8 cellular contexts compared by ENCODE assay signal in the genomic region with DNA sequence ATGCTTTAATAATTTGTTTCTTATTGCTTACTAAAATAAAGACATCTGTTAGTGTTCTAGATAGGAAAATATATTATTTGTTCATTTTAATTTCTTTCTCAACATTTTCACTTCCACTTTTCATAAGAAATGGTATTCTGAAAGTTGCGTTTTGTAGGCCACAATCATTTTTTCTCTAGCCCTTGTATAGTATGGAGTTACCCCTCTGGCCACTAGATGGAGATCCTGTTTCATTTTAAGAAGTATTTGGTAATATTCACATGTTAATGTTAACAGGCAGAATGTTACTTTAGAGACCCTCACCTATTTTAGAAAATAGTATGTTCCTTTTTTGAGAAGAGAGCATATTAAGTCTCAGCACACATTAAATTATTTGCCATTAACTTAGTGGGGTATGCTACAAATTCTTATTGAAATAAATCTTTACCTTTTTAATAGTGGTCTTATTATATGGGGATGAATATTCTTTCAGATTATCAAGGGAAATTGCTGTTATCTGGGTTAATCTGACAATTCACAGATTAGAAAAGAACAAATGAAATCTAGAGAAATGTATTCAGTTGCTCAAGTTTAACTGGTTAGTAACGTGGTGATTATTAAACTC.
A peak's percentile ranks its signal among the peaks of the same experiment; 100 is the strongest.
DNase-seq lines count a peak whose midpoint lies in the region; ATAC-seq and TF ChIP-seq lines count a peak whose summit lies in the region.

No MANE protein-coding gene starts in this region.

- TF ChIP-seq CTCF in A673 (conservative IDR thresholded peaks at IDR 0.05; ENCODE audit: low read depth, low read length) (peak; percentile 81), GM12864 (IDR thresholded peaks at IDR 0.05; ENCODE audit: low read depth, low read length, missing control alignments) (peak; percentile 62), right atrium auricular region (IDR thresholded peaks at IDR 0.05) (peak; percentile 55 to 80)

- CTCF ChIA-PET in A673 (lab: Charles Lee), result no interaction called here

- BruUV-seq in A673 (replicated peaks; lab: Mats Ljungman, UMichigan), result no TSS peak

- no peaks in the 10 kb centered on the region for H3K27me3 Mint-ChIP-seq in activated naive CD8-positive, alpha-beta T cell treated with anti-CD3 and anti-CD28 coated beads, Interleukin-2, amount 50 U/mL, for 24 hours

- no peak overlapping the region for H3K4me3 Mint-ChIP-seq in activated naive CD8-positive, alpha-beta T cell treated with anti-CD3 and anti-CD28 coated beads, Interleukin-2, amount 50 U/mL, for 24 hours

- H3K4me1 ChIP-seq in A673 (ENCODE audit: insufficient read depth, low read length, poor library complexity, severe bottlenecking) (no peaks in the 10 kb centered on the region), right atrium auricular region (no peaks in the 10 kb centered on the region)

- no peak overlapping the region for H3K27ac ChIP-seq in A673 (ENCODE audit: low read depth, low read length, poor library complexity, severe bottlenecking)
- no peak overlapping the region for H3K27ac ChIP-seq in right atrium auricular region

- DNase-seq in A673 (ENCODE audit: low spot score), result peak; percentile 64
- peak; percentile 38 for DNase-seq in GM12864 (ENCODE audit: low read depth)
- DNase-seq in NCI-H146 (lab: John Stamatoyannopoulos, UW), result peak; percentile 7
- no peak for DNase-seq in activated naive CD8-positive, alpha-beta T cell treated with anti-CD3 and anti-CD28 coated beads, Interleukin-2, amount 50 U/mL, for 24 hours
- DNase-seq in right atrium auricular region (ENCODE audit: low spot score), result no peak
- DNase-seq in stimulated activated naive CD8-positive, alpha-beta T cell treated with anti-CD3 and anti-CD28 coated beads, Interleukin-15, Interleukin-2, amounts not matched to agents 100 U/mL and 50 U/mL, for 24 hours, result no peak

- H3K36me3 ChIP-seq in A673 (ENCODE audit: insufficient read depth, low read length, poor library complexity, severe bottlenecking) (no peaks in the 10 kb centered on the region), right atrium auricular region (no peaks in the 10 kb centered on the region)

- peaks cover 13% of the 10 kb centered on the region for H3K36me3 Mint-ChIP-seq in activated naive CD8-positive, alpha-beta T cell treated with anti-CD3 and anti-CD28 coated beads, Interleukin-2, amount 50 U/mL, for 24 hours (ENCODE audit: low read depth)

- H3K9me3 ChIP-seq in A673 (ENCODE audit: low read depth, low read length, poor library complexity, severe bottlenecking) (no peaks in the 10 kb centered on the region), right atrium auricular region (no peaks in the 10 kb centered on the region)

- no peaks in the 10 kb centered on the region for H3K4me1 Mint-ChIP-seq in activated naive CD8-positive, alpha-beta T cell treated with anti-CD3 and anti-CD28 coated beads, Interleukin-2, amount 50 U/mL, for 24 hours

- H3K9me3 Mint-ChIP-seq in activated naive CD8-positive, alpha-beta T cell treated with anti-CD3 and anti-CD28 coated beads, Interleukin-2, amount 50 U/mL, for 24 hours, result no peaks in the 10 kb centered on the region

- H3K27ac Mint-ChIP-seq in activated naive CD8-positive, alpha-beta T cell treated with anti-CD3 and anti-CD28 coated beads, Interleukin-2, amount 50 U/mL, for 24 hours, result no peak overlapping the region

- peak; percentile 73 for ATAC-seq in HG02588 (IDR thresholded peaks at IDR 0.05; ENCODE audit: unreplicated experiment)
- peak; percentile 52 for ATAC-seq in activated naive CD8-positive, alpha-beta T cell treated with anti-CD3 and anti-CD28 coated beads, Interleukin-2, amount 50 U/mL, for 24 hours
- ATAC-seq in stimulated activated naive CD8-positive, alpha-beta T cell treated with anti-CD3 and anti-CD28 coated beads, Interleukin-15, Interleukin-2, amounts not matched to agents 100 U/mL and 50 U/mL, for 24 hours, result peak; percentile 46
- ATAC-seq in HG03045 (IDR thresholded peaks at IDR 0.05; ENCODE audit: unreplicated experiment), result no peak

- intact Hi-C loops in A673 (cut with micrococcal nuclease; ENCODE audit: unreplicated experiment), result loop anchor here (5.0 to 10.0 kb wide), 4 partner anchors 391 to 1031 kb away; partner anchors contain the start of gene LTBP1

- no peaks in the 10 kb centered on the region for H3K27me3 ChIP-seq in A673 (replicated peaks; ENCODE audit: insufficient read depth, low read depth, low read length, poor library complexity)
- no peaks in the 10 kb centered on the region for H3K27me3 ChIP-seq in right atrium auricular region

- H3K4me3 ChIP-seq in A673 (ENCODE audit: low read depth, low read length, poor library complexity, severe bottlenecking), result no peak overlapping the region
- H3K4me3 ChIP-seq in GM12864 (ENCODE audit: low read depth, low read length), result no peak overlapping the region
- H3K4me3 ChIP-seq in right atrium auricular region, result no peak overlapping the region

- POLR2A ChIA-PET in A673 (lab: Charles Lee; ENCODE audit: low non-redundant PET), result no interaction called here

Comparison
In these comparisons a context has a peak if more than half of its experiments do, and no peak if none do; other contexts are left out.
1. DNase-seq: peak in A673 (single experiment), GM12864 (single experiment) and NCI-H146 (single experiment); none in activated naive CD8-positive, alpha-beta T cell treated with anti-CD3 and anti-CD28 coated beads, Interleukin-2, amount 50 U/mL, for 24 hours (single experiment), right atrium auricular region (single experiment) and stimulated activated naive CD8-positive, alpha-beta T cell treated with anti-CD3 and anti-CD28 coated beads, Interleukin-15, Interleukin-2, amounts not matched to agents 100 U/mL and 50 U/mL, for 24 hours (single experiment).
2. Peak in every context shown above with its lines, with median percentiles within 50 percentile points of each other: CTCF ChIP-seq.